ENCODE assay signal across 2 cellular contexts in genomic region chr2:229636568-229636967, GRCh38.
TF ChIP-seq lines count a peak whose summit lies in the region.

No MANE protein-coding gene starts in this region.

TF ChIP-seq in GM23338, 12 proteins besides CTCF, POLR2A, EP300 and RAD21 (continued from another document):
- no peak for TF ChIP-seq NANOG (IDR thresholded peaks at IDR 0.05; ENCODE audit: borderline replicate concordance)

TF ChIP-seq in K562, 482 proteins besides CTCF, POLR2A, EP300 and RAD21 (continued from another document):
- no peak for TF ChIP-seq MGA (IDR thresholded peaks at IDR 0.05)
- no peak for TF ChIP-seq BMI1 (IDR thresholded peaks at IDR 0.05; ENCODE audit: low read length)
- TF ChIP-seq TAF1 (IDR thresholded peaks at IDR 0.05; ENCODE audit: control insufficient read depth, extremely low read depth, insufficient read depth, low read length, severe bottlenecking), result no peak
- TF ChIP-seq TRIM24 (IDR thresholded peaks at IDR 0.05), result no peak
- no peak for TF ChIP-seq ZNF41 (CRISPR knock-in tag; conservative IDR thresholded peaks at IDR 0.05)
- TF ChIP-seq TCF7L2 (IDR thresholded peaks at IDR 0.05; ENCODE audit: low read depth, low read length), result no peak
- TF ChIP-seq PURB (CRISPR knock-in tag; IDR thresholded peaks at IDR 0.05; ENCODE audit: low read depth), result no peak
- TF ChIP-seq KHSRP (IDR thresholded peaks at IDR 0.05), result no peak
- TF ChIP-seq MTF1 (CRISPR knock-in tag; IDR thresholded peaks at IDR 0.05; ENCODE audit: borderline replicate concordance), result no peak
- TF ChIP-seq, protein P1, sequence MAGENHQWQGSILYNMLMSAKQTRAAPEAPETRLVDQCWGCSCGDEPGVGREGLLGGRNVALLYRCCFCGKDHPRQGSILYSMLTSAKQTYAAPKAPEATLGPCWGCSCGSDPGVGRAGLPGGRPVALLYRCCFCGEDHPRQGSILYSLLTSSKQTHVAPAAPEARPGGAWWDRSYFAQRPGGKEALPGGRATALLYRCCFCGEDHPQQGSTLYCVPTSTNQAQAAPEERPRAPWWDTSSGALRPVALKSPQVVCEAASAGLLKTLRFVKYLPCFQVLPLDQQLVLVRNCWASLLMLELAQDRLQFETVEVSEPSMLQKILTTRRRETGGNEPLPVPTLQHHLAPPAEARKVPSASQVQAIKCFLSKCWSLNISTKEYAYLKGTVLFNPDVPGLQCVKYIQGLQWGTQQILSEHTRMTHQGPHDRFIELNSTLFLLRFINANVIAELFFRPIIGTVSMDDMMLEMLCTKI (IDR thresholded peaks at IDR 0.05; ENCODE audit: partially characterized antibody), result no peak
- no peak for TF ChIP-seq HBP1 (CRISPR knock-in tag; IDR thresholded peaks at IDR 0.05)
- TF ChIP-seq ARID1B (IDR thresholded peaks at IDR 0.05), result no peak
- TF ChIP-seq ZZZ3 (IDR thresholded peaks at IDR 0.05), result no peak
- TF ChIP-seq, protein P2, sequence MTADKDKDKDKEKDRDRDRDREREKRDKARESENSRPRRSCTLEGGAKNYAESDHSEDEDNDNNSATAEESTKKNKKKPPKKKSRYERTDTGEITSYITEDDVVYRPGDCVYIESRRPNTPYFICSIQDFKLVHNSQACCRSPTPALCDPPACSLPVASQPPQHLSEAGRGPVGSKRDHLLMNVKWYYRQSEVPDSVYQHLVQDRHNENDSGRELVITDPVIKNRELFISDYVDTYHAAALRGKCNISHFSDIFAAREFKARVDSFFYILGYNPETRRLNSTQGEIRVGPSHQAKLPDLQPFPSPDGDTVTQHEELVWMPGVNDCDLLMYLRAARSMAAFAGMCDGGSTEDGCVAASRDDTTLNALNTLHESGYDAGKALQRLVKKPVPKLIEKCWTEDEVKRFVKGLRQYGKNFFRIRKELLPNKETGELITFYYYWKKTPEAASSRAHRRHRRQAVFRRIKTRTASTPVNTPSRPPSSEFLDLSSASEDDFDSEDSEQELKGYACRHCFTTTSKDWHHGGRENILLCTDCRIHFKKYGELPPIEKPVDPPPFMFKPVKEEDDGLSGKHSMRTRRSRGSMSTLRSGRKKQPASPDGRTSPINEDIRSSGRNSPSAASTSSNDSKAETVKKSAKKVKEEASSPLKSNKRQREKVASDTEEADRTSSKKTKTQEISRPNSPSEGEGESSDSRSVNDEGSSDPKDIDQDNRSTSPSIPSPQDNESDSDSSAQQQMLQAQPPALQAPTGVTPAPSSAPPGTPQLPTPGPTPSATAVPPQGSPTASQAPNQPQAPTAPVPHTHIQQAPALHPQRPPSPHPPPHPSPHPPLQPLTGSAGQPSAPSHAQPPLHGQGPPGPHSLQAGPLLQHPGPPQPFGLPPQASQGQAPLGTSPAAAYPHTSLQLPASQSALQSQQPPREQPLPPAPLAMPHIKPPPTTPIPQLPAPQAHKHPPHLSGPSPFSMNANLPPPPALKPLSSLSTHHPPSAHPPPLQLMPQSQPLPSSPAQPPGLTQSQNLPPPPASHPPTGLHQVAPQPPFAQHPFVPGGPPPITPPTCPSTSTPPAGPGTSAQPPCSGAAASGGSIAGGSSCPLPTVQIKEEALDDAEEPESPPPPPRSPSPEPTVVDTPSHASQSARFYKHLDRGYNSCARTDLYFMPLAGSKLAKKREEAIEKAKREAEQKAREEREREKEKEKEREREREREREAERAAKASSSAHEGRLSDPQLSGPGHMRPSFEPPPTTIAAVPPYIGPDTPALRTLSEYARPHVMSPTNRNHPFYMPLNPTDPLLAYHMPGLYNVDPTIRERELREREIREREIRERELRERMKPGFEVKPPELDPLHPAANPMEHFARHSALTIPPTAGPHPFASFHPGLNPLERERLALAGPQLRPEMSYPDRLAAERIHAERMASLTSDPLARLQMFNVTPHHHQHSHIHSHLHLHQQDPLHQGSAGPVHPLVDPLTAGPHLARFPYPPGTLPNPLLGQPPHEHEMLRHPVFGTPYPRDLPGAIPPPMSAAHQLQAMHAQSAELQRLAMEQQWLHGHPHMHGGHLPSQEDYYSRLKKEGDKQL (CRISPR knock-in tag; IDR thresholded peaks at IDR 0.05; ENCODE audit: borderline replicate concordance), result no peak
- TF ChIP-seq BRF1 (IDR thresholded peaks at IDR 0.05; ENCODE audit: borderline replicate concordance, extremely low read depth, insufficient read length), result no peak
- TF ChIP-seq ZNF324 (CRISPR knock-in tag; IDR thresholded peaks at IDR 0.05), result no peak
- TF ChIP-seq NR3C1 (CRISPR knock-in tag; IDR thresholded peaks at IDR 0.05), result no peak
- no peak for TF ChIP-seq CCNT2 (IDR thresholded peaks at IDR 0.05; ENCODE audit: borderline replicate concordance, extremely low read depth, insufficient read length, low read depth, low read length)
- TF ChIP-seq ZNF3 (CRISPR knock-in tag; IDR thresholded peaks at IDR 0.05), result no peak
TF ChIP-seq in K562: peak in this region for 0.
